In genomic region chr3:177777699-177778098, GRCh38 we compare ENCODE assay signal across 8 cellular contexts.
DNase-seq lines count a peak whose midpoint lies in the region; ATAC-seq, FAIRE-seq and TF ChIP-seq lines count a peak whose summit lies in the region.

No MANE protein-coding gene starts in this region.

- H3K79me2 ChIP-seq in KMS-11 (ENCODE audit: insufficient read depth, low read depth), result no peaks in the 10 kb centered on the region

- H3K27ac Mint-ChIP-seq in activated naive CD8-positive, alpha-beta T cell treated with anti-CD3 and anti-CD28 coated beads, Interleukin-2, amount 10 ng/mL, durations not matched to agents 7 days and 5 days, result peak overlapping the region; percentile 47
- H3K27ac Mint-ChIP-seq in activated T-helper 2 cell treated with anti-CD3 and anti-CD28 coated beads, Interferon-gamma antibody, Interleukin-2, Interleukin-4, amounts not matched to agents 10 μg/mL and 5 μg/mL and 100 μg/mL, durations not matched to agents 14 hours and 24 hours and 36 hours, result no peak overlapping the region

- H3K4me1 ChIP-seq in KMS-11 (ENCODE audit: low read depth, poor library complexity, severe bottlenecking), result peaks cover 17% of the 10 kb centered on the region
- H3K4me1 ChIP-seq in iPS DF 6.9 (ENCODE audit: control insufficient read depth, insufficient read depth, low read length), result 0 out of 2 replicates have a peak, but pooled peaks cover 2% of the 10 kb centered on the region

- no peak for TF ChIP-seq POLR2A in GM12891 (IDR thresholded peaks at IDR 0.05; ENCODE audit: low read depth, low read length)

- H3K27ac ChIP-seq in KMS-11, result no peak overlapping the region
- H3K27ac ChIP-seq in iPS DF 6.9 (ENCODE audit: low read length), result no peak overlapping the region

- DNase-seq in GM12891 (ENCODE audit: insufficient read length, low spot score) (peak; percentile 9), H4 (ENCODE audit: low spot score) (peak; percentile 84), RPMI7951 (ENCODE audit: low read depth) (peak; percentile 79), iPS DF 6.9 (ENCODE audit: low read depth, low spot score) (peak; percentile 33)
- peak; percentile 41 for DNase-seq in activated naive CD8-positive, alpha-beta T cell treated with anti-CD3 and anti-CD28 coated beads, Interleukin-2, amount 10 ng/mL, durations not matched to agents 7 days and 5 days
- DNase-seq in stimulated activated CD4-positive, alpha-beta T cell treated with anti-CD3 and anti-CD28 coated beads, Interleukin-12 subunit alpha, Interleukin-12 subunit beta, amount 100 ng/mL, for 24 hours (ENCODE audit: low read depth in 2 of 2), result peak; percentile 17 to 35
- no peak for DNase-seq in activated T-helper 2 cell treated with anti-CD3 and anti-CD28 coated beads, Interferon-gamma antibody, Interleukin-2, Interleukin-4, amounts not matched to agents 10 μg/mL and 5 μg/mL and 100 μg/mL, durations not matched to agents 14 hours and 24 hours and 36 hours (ENCODE audit: low spot score)

- H3K9ac ChIP-seq in KMS-11, result no peak overlapping the region

- H3K4me1 Mint-ChIP-seq in activated naive CD8-positive, alpha-beta T cell treated with anti-CD3 and anti-CD28 coated beads, Interleukin-2, amount 10 ng/mL, durations not matched to agents 7 days and 5 days, result peaks cover 11% of the 10 kb centered on the region
- peaks cover 9% of the 10 kb centered on the region for H3K4me1 Mint-ChIP-seq in activated T-helper 2 cell treated with anti-CD3 and anti-CD28 coated beads, Interferon-gamma antibody, Interleukin-2, Interleukin-4, amounts not matched to agents 10 μg/mL and 5 μg/mL and 100 μg/mL, durations not matched to agents 14 hours and 24 hours and 36 hours (ENCODE audit: low read depth)

- H3K36me3 ChIP-seq in KMS-11 (ENCODE audit: insufficient read depth), result no peaks in the 10 kb centered on the region
- no peaks in the 10 kb centered on the region for H3K36me3 ChIP-seq in iPS DF 6.9 (ENCODE audit: control insufficient read depth, insufficient read depth, low read length)

- no peaks in the 10 kb centered on the region for H3K9me3 Mint-ChIP-seq in activated naive CD8-positive, alpha-beta T cell treated with anti-CD3 and anti-CD28 coated beads, Interleukin-2, amount 10 ng/mL, durations not matched to agents 7 days and 5 days
- no peaks in the 10 kb centered on the region for H3K9me3 Mint-ChIP-seq in activated T-helper 2 cell treated with anti-CD3 and anti-CD28 coated beads, Interferon-gamma antibody, Interleukin-2, Interleukin-4, amounts not matched to agents 10 μg/mL and 5 μg/mL and 100 μg/mL, durations not matched to agents 14 hours and 24 hours and 36 hours

- H3K9me3 ChIP-seq in iPS DF 6.9 (ENCODE audit: control insufficient read depth, insufficient read depth, low read length), result no peaks in the 10 kb centered on the region

- ATAC-seq in activated naive CD8-positive, alpha-beta T cell treated with anti-CD3 and anti-CD28 coated beads, Interleukin-2, amount 10 ng/mL, durations not matched to agents 7 days and 5 days (ENCODE audit: low read depth), result peak; percentile 61

- H3K27me3 ChIP-seq in KMS-11 (ENCODE audit: insufficient read depth, low read depth), result no peaks in the 10 kb centered on the region
- H3K27me3 ChIP-seq in iPS DF 6.9 (ENCODE audit: control insufficient read depth, insufficient read depth, low read length), result no peaks in the 10 kb centered on the region

- no peaks in the 10 kb centered on the region for H3K27me3 Mint-ChIP-seq in activated naive CD8-positive, alpha-beta T cell treated with anti-CD3 and anti-CD28 coated beads, Interleukin-2, amount 10 ng/mL, durations not matched to agents 7 days and 5 days
- H3K27me3 Mint-ChIP-seq in activated T-helper 2 cell treated with anti-CD3 and anti-CD28 coated beads, Interferon-gamma antibody, Interleukin-2, Interleukin-4, amounts not matched to agents 10 μg/mL and 5 μg/mL and 100 μg/mL, durations not matched to agents 14 hours and 24 hours and 36 hours (ENCODE audit: low read depth), result no peaks in the 10 kb centered on the region

- H2AFZ ChIP-seq in KMS-11 (ENCODE audit: low read depth), result peak overlapping the region; percentile 19; the same call in 1 of the 2 replicates

- no peak overlapping the region for H3K4me3 Mint-ChIP-seq in activated naive CD8-positive, alpha-beta T cell treated with anti-CD3 and anti-CD28 coated beads, Interleukin-2, amount 10 ng/mL, durations not matched to agents 7 days and 5 days
- no peak overlapping the region for H3K4me3 Mint-ChIP-seq in activated T-helper 2 cell treated with anti-CD3 and anti-CD28 coated beads, Interferon-gamma antibody, Interleukin-2, Interleukin-4, amounts not matched to agents 10 μg/mL and 5 μg/mL and 100 μg/mL, durations not matched to agents 14 hours and 24 hours and 36 hours (ENCODE audit: low read depth)

- peaks cover 9% of the 10 kb centered on the region for H3K36me3 Mint-ChIP-seq in activated naive CD8-positive, alpha-beta T cell treated with anti-CD3 and anti-CD28 coated beads, Interleukin-2, amount 10 ng/mL, durations not matched to agents 7 days and 5 days
- no peaks in the 10 kb centered on the region for H3K36me3 Mint-ChIP-seq in activated T-helper 2 cell treated with anti-CD3 and anti-CD28 coated beads, Interferon-gamma antibody, Interleukin-2, Interleukin-4, amounts not matched to agents 10 μg/mL and 5 μg/mL and 100 μg/mL, durations not matched to agents 14 hours and 24 hours and 36 hours (ENCODE audit: low read depth)

- no CpG with 5 or more reads among the region's 1 CpG for WGBS in iPS DF 6.9 (ENCODE audit: insufficient coverage, insufficient read length)

- no peaks in the 10 kb centered on the region for H4K20me1 ChIP-seq in KMS-11 (ENCODE audit: insufficient read depth)

- no peak overlapping the region for H3K4me2 ChIP-seq in KMS-11

- intact Hi-C loops in activated T-helper 2 cell treated with anti-CD3 and anti-CD28 coated beads, Interferon-gamma antibody, Interleukin-2, Interleukin-4, amounts not matched to agents 10 μg/mL and 5 μg/mL and 100 μg/mL, durations not matched to agents 14 hours and 24 hours and 36 hours (cut with micrococcal nuclease), result no loop called here

- peak; percentile 80 for TF ChIP-seq CTCF in KMS-11 (conservative IDR thresholded peaks at IDR 0.05; ENCODE audit: low read depth, low read length)

- POLR2A ChIA-PET in activated naive CD8-positive, alpha-beta T cell treated with anti-CD3 and anti-CD28 coated beads, Interleukin-2, amount 10 ng/mL, durations not matched to agents 7 days and 5 days (lab: Charles Lee), result interaction anchor here (0.5 kb wide), 1 partner anchor 727 kb away, joined by 3 read pairs; no protein-coding TSS in a partner anchor

- no peak overlapping the region for H3K4me3 ChIP-seq in KMS-11 (IDR thresholded peaks at IDR 0.05; ENCODE audit: insufficient read depth, low read depth, low read length)
- H3K4me3 ChIP-seq in iPS DF 6.9 (ENCODE audit: low read length), result no peak overlapping the region

- no peak for FAIRE-seq in GM12891 (lab: Jason Lieb, UNC)

TF ChIP-seq in GM12891, 5 proteins besides CTCF, POLR2A, EP300 and RAD21:
- TF ChIP-seq PAX5 (IDR thresholded peaks at IDR 0.05; ENCODE audit: insufficient read depth, low read length, severe bottlenecking) (no peak), POU2F2 (IDR thresholded peaks at IDR 0.05; ENCODE audit: low read depth, low read length) (no peak), SPI1 (IDR thresholded peaks at IDR 0.05; ENCODE audit: low read depth, low read length) (no peak), POLR2AphosphoS5 (IDR thresholded peaks at IDR 0.05; ENCODE audit: low read depth, low read length) (no peak), TAF1 (IDR thresholded peaks at IDR 0.05; ENCODE audit: low read depth, low read length) (no peak)
